2 cellular contexts compared by ENCODE assay signal in genomic region chr10:121791761-121792160, GRCh38.
TF ChIP-seq lines count a peak whose summit lies in the region.

No MANE protein-coding gene starts in this region.

TF ChIP-seq in WTC11, 78 proteins besides CTCF, POLR2A, EP300 and RAD21:
- no peak for TF ChIP-seq CREB1 (CRISPR knock-in tag; IDR thresholded peaks at IDR 0.05)
- no peak for TF ChIP-seq CDX4 (CRISPR knock-in tag; IDR thresholded peaks at IDR 0.05; ENCODE audit: borderline replicate concordance)
- TF ChIP-seq PRRX2 (CRISPR knock-in tag; IDR thresholded peaks at IDR 0.05), result no peak
- TF ChIP-seq TCF7 (CRISPR knock-in tag; IDR thresholded peaks at IDR 0.05; ENCODE audit: low read depth), result no peak
- TF ChIP-seq E2F4 (CRISPR knock-in tag; IDR thresholded peaks at IDR 0.05; ENCODE audit: borderline replicate concordance, low read depth), result no peak
- TF ChIP-seq FOXK1 (CRISPR knock-in tag; IDR thresholded peaks at IDR 0.05), result no peak

TF ChIP-seq in endothelial cell of umbilical vein, 7 proteins besides CTCF, POLR2A, EP300 and RAD21:
- TF ChIP-seq JUN (IDR thresholded peaks at IDR 0.05; ENCODE audit: borderline replicate concordance, insufficient read depth, insufficient read length, low read depth), result peak; percentile 73
- no peak for TF ChIP-seq MYC (IDR thresholded peaks at IDR 0.05; ENCODE audit: low read depth, low read length)
- TF ChIP-seq POLR2AphosphoS5 (IDR thresholded peaks at IDR 0.05; ENCODE audit: insufficient read depth, low read depth, low read length), result no peak
- TF ChIP-seq EZH2 (IDR thresholded peaks at IDR 0.05; ENCODE audit: borderline replicate concordance, low read depth, low read length, severe bottlenecking), result no peak
- TF ChIP-seq MAX (IDR thresholded peaks at IDR 0.05; ENCODE audit: insufficient read depth, insufficient read length), result no peak
- TF ChIP-seq GATA2 (IDR thresholded peaks at IDR 0.05; ENCODE audit: insufficient read depth, insufficient read length, low read depth, low read length), result no peak
- peak; percentile 62 for TF ChIP-seq FOS (IDR thresholded peaks at IDR 0.05; ENCODE audit: borderline replicate concordance, insufficient read depth, low read length)
